In genomic region chr12:6078378-6079083, GRCh38 we compare ENCODE assay signal across 15 cellular contexts. TPM values are rescaled to one million over a fixed set of nuclear protein-coding genes. Genes with fewer than 3 reads are reported as not detected.
DNase-seq lines count a peak whose midpoint lies in the region; ATAC-seq and TF ChIP-seq lines count a peak whose summit lies in the region.
"Had no signal": no experiment of that assay in that cellular context is flagged by ENCODE, and none has a peak within 500 bp of the region (broad histone marks: within the 10 kb centered on the region; RNA-seq: fewer than 3 reads in every experiment).

No MANE protein-coding gene starts in this region.

- H3K27me3 ChIP-seq in right atrium auricular region, result no peaks in the 10 kb centered on the region
- H3K27me3 ChIP-seq: ascending aorta, MG63, ovary had no signal

- DNase-seq in cardiac septum (ENCODE audit: low spot score), result peak; percentile 47
- no peak for DNase-seq in right atrium auricular region (ENCODE audit: low spot score)
- peak; percentile 32 for DNase-seq in RPMI8226
- peak; percentile 69 for DNase-seq in fibroblast of pulmonary artery (ENCODE audit: low read depth)
- DNase-seq in substantia nigra (lab: John Stamatoyannopoulos, UW), result no peak
- DNase-seq in NCI-H748 (lab: John Stamatoyannopoulos, UW; ENCODE audit: unreplicated experiment), result no peak
- DNase-seq: activated CD4-positive, alpha-beta memory T cell treated with anti-CD3 and anti-CD28 coated beads for 36 hours; MG63; NCI-H446 treated with DMSO at 0.1 percent for 48 hours; ovary; T-helper 9 cell had no signal

- intact Hi-C loops in cardiac septum (cut with DNase I), result loop anchor here (5.0 kb wide), 1 partner anchor 44 kb away; the partner anchor contains the start of gene VWF

- H3K27ac ChIP-seq in right atrium auricular region (peak overlapping the region in 1 of 2 donors; percentile 35), substantia nigra (ENCODE audit: low read depth, low read length, poor library complexity, severe bottlenecking) (peak overlapping the region; percentile 30)
- H3K27ac ChIP-seq: ascending aorta, ovary had no signal

- H3K9me3 ChIP-seq in right atrium auricular region, result no peaks in the 10 kb centered on the region
- H3K9me3 ChIP-seq: ascending aorta, MG63, ovary had no signal

- ATAC-seq in HG03521 (IDR thresholded peaks at IDR 0.05; ENCODE audit: unreplicated experiment), result no peak
- ATAC-seq in GM18870 (IDR thresholded peaks at IDR 0.05; ENCODE audit: unreplicated experiment), result no peak

- no peaks in the 10 kb centered on the region for H3K36me3 ChIP-seq in right atrium auricular region
- H3K36me3 ChIP-seq: ascending aorta, MG63, ovary had no signal

- H3K4me1 ChIP-seq in right atrium auricular region, result peaks cover 0 to 21% of the 10 kb centered on the region in 2 donors
- H3K4me1 ChIP-seq: ascending aorta had no signal

- no peak for TF ChIP-seq CTCF in right atrium auricular region (IDR thresholded peaks at IDR 0.05)
- no peak for TF ChIP-seq CTCF in fibroblast of pulmonary artery (IDR thresholded peaks at IDR 0.05; ENCODE audit: low read length, missing control alignments)

- H3K4me3 ChIP-seq in right atrium auricular region (no peak overlapping the region), fibroblast of pulmonary artery (replicated peaks; ENCODE audit: low read depth, low read length) (no peak overlapping the region)
- H3K4me3 ChIP-seq: ascending aorta, MG63, ovary had no signal

RNA-seq across cellular contexts. Expression of gene VWF, which starts 45.9 kb away (rescaled TPM):
- 350 TPM for total RNA-seq in cardiac septum
- 100 to 1,000 TPM; 189 to 331 TPM for total RNA-seq in right atrium auricular region
- total RNA-seq: activated CD4-positive, alpha-beta memory T cell treated with anti-CD3 and anti-CD28 coated beads for 36 hours; activated T-helper 2 cell treated with anti-CD3 and anti-CD28 coated beads, Interferon-gamma antibody, Interleukin-2, Interleukin-4, amounts not matched to agents 10 μg/mL and 5 μg/mL and 100 μg/mL, durations not matched to agents 14 hours and 24 hours and 36 hours had no signal

Comparison
In these comparisons a context has a peak if more than half of its experiments do, and no peak if none do; other contexts are left out.
1. DNase-seq: peak in cardiac septum (single experiment), RPMI8226 (single experiment) and fibroblast of pulmonary artery (single experiment); none in right atrium auricular region (single experiment), substantia nigra (0 of 49) and NCI-H748 (single experiment).